11 cellular contexts compared by ENCODE assay signal in genomic region chr21:14273736-14274538, GRCh38. TPM values are rescaled to one million over a fixed set of nuclear protein-coding genes. Genes with fewer than 3 reads are reported as not detected.
DNase-seq lines count a peak whose midpoint lies in the region; ATAC-seq, FAIRE-seq and TF ChIP-seq lines count a peak whose summit lies in the region.
"Had no signal": no experiment of that assay in that cellular context is flagged by ENCODE, and none has a peak within 500 bp of the region (broad histone marks: within the 10 kb centered on the region; RNA-seq: fewer than 3 reads in every experiment).

No MANE protein-coding gene starts in this region.

- no peak for TF ChIP-seq RAD21 in Ishikawa (IDR thresholded peaks at IDR 0.05; ENCODE audit: low read depth)

- H3K36me3 Mint-ChIP-seq in endothelial cell (ENCODE audit: low read depth, unreplicated experiment) = no peaks in the 10 kb centered on the region
- no peaks in the 10 kb centered on the region for H3K36me3 Mint-ChIP-seq in activated naive CD4-positive, alpha-beta T cell treated with anti-CD3 and anti-CD28 coated beads, Interleukin-2, amount 10 ng/mL, durations not matched to agents 7 days and 5 days
- H3K36me3 Mint-ChIP-seq: naive thymus-derived CD8-positive, alpha-beta T cell had no signal

- H3K9me3 Mint-ChIP-seq in endothelial cell (ENCODE audit: unreplicated experiment) = no peaks in the 10 kb centered on the region
- no peaks in the 10 kb centered on the region for H3K9me3 Mint-ChIP-seq in activated naive CD4-positive, alpha-beta T cell treated with anti-CD3 and anti-CD28 coated beads, Interleukin-2, amount 10 ng/mL, durations not matched to agents 7 days and 5 days

- peak; percentile 24; the same call in 1 of the 2 replicates for TF ChIP-seq EP300 in Ishikawa (IDR thresholded peaks at IDR 0.05; ENCODE audit: borderline replicate concordance)

- H3K27ac Mint-ChIP-seq in endothelial cell (ENCODE audit: unreplicated experiment) = no peak overlapping the region
- no peak overlapping the region for H3K27ac Mint-ChIP-seq in activated naive CD4-positive, alpha-beta T cell treated with anti-CD3 and anti-CD28 coated beads, Interleukin-2, amount 10 ng/mL, durations not matched to agents 7 days and 5 days

- H3K4me3 Mint-ChIP-seq in endothelial cell (ENCODE audit: unreplicated experiment) = peak overlapping the region; percentile 53
- H3K4me3 Mint-ChIP-seq in activated naive CD4-positive, alpha-beta T cell treated with anti-CD3 and anti-CD28 coated beads, Interleukin-2, amount 10 ng/mL, durations not matched to agents 7 days and 5 days = no peak overlapping the region
- H3K4me3 Mint-ChIP-seq: naive thymus-derived CD8-positive, alpha-beta T cell had no signal

- no peaks in the 10 kb centered on the region for H3K27me3 Mint-ChIP-seq in endothelial cell (ENCODE audit: unreplicated experiment)
- peaks cover 25% of the 10 kb centered on the region for H3K27me3 Mint-ChIP-seq in activated naive CD4-positive, alpha-beta T cell treated with anti-CD3 and anti-CD28 coated beads, Interleukin-2, amount 10 ng/mL, durations not matched to agents 7 days and 5 days

- TF ChIP-seq CTCF in endothelial cell (IDR thresholded peaks at IDR 0.05; ENCODE audit: unreplicated experiment) = no peak

- CTCF ChIA-PET in activated naive CD4-positive, alpha-beta T cell treated with anti-CD3 and anti-CD28 coated beads, Interleukin-2, amount 10 ng/mL, durations not matched to agents 7 days and 5 days (lab: Charles Lee) = no interaction called here

- H3K4me1 Mint-ChIP-seq in endothelial cell (ENCODE audit: unreplicated experiment) = no peaks in the 10 kb centered on the region
- no peaks in the 10 kb centered on the region for H3K4me1 Mint-ChIP-seq in activated naive CD4-positive, alpha-beta T cell treated with anti-CD3 and anti-CD28 coated beads, Interleukin-2, amount 10 ng/mL, durations not matched to agents 7 days and 5 days
- H3K4me1 Mint-ChIP-seq: naive thymus-derived CD8-positive, alpha-beta T cell had no signal

- DNase-seq in 8988T (peak; percentile 43), endothelial cell (ENCODE audit: low spot score) (peak; percentile 46), mucosa of gallbladder (ENCODE audit: low spot score) (peak; percentile 80), RCC 7860 (ENCODE audit: low spot score) (no peak)
- DNase-seq in activated naive CD4-positive, alpha-beta T cell treated with anti-CD3 and anti-CD28 coated beads, Interleukin-2, amount 10 ng/mL, durations not matched to agents 7 days and 5 days = no peak
- no peak for DNase-seq in effector CD8-positive, alpha-beta T cell (lab: John Stamatoyannopoulos, UW)
- DNase-seq: naive thymus-derived CD8-positive, alpha-beta T cell had no signal

- no peak for FAIRE-seq in RCC 7860 (lab: Jason Lieb, UNC)
- FAIRE-seq: D721Med, TTC549 had no signal

- ATAC-seq in GM21529 (IDR thresholded peaks at IDR 0.05; ENCODE audit: unreplicated experiment) = no peak

TF ChIP-seq in Ishikawa, 13 proteins besides CTCF, POLR2A, EP300 and RAD21:
- TF ChIP-seq YY1 (IDR thresholded peaks at IDR 0.05; ENCODE audit: low read depth) (0 out of 2 replicates have a peak, but pooled peaks have one; percentile 26), USF1 (IDR thresholded peaks at IDR 0.05) (peak; percentile 40; the same call in 1 of the 2 replicates), TAF1 (IDR thresholded peaks at IDR 0.05; ENCODE audit: low read depth) (no peak), TCF12 (IDR thresholded peaks at IDR 0.05; ENCODE audit: low read depth) (no peak), ZBTB7A (IDR thresholded peaks at IDR 0.05; ENCODE audit: low read depth) (no peak), CEBPB (IDR thresholded peaks at IDR 0.05) (no peak), TEAD4 (IDR thresholded peaks at IDR 0.05) (peak; percentile 28; the same call in 1 of the 2 replicates), REST (IDR thresholded peaks at IDR 0.05; ENCODE audit: low read depth) (no peak), FOXM1 (IDR thresholded peaks at IDR 0.05; ENCODE audit: borderline replicate concordance, low read depth) (no peak), MAX (IDR thresholded peaks at IDR 0.05) (peak; percentile 45; the same call in 1 of the 2 replicates), CREB1 (IDR thresholded peaks at IDR 0.05; ENCODE audit: low read depth) (no peak), NFIC (IDR thresholded peaks at IDR 0.05) (peak; percentile 80), EGR1 (IDR thresholded peaks at IDR 0.05) (no peak)

RNA-seq across cellular contexts. Expression of gene RBM11, which starts 58.0 kb away (rescaled TPM):
- total RNA-seq in endothelial cell (ENCODE audit: unreplicated experiment) (4.8 TPM), mucosa of gallbladder (0.83 TPM)

Comparison
In these comparisons a context has a peak if more than half of its experiments do, and no peak if none do; other contexts are left out.
1. DNase-seq: peak in 8988T (single experiment), endothelial cell (single experiment) and mucosa of gallbladder (single experiment); none in activated naive CD4-positive, alpha-beta T cell treated with anti-CD3 and anti-CD28 coated beads, Interleukin-2, amount 10 ng/mL, durations not matched to agents 7 days and 5 days (single experiment), effector CD8-positive, alpha-beta T cell (single experiment) and RCC 7860 (single experiment).